In genomic region chr21:28421716-28422480, GRCh38 we compare ENCODE assay signal across 18 cellular contexts.
DNase-seq lines count a peak whose midpoint lies in the region; ATAC-seq, FAIRE-seq and TF ChIP-seq lines count a peak whose summit lies in the region.
"Had no signal": no experiment of that assay in that cellular context is flagged by ENCODE, and none has a peak within 500 bp of the region (broad histone marks: within the 10 kb centered on the region; RNA-seq: fewer than 3 reads in every experiment).

No MANE protein-coding gene starts in this region.

- no peaks in the 10 kb centered on the region for H3K4me1 ChIP-seq in lower lobe of right lung
- H3K4me1 ChIP-seq: SJSA1 had no signal

- no peak for TF ChIP-seq CTCF in cardiac fibroblast (IDR thresholded peaks at IDR 0.05; ENCODE audit: low read depth, low read length)
- no peak for TF ChIP-seq CTCF in lower lobe of right lung (IDR thresholded peaks at IDR 0.05)

- H3K9me3 ChIP-seq in lower lobe of right lung: no peaks in the 10 kb centered on the region
- H3K9me3 ChIP-seq: SJSA1 had no signal

- H3K36me3 ChIP-seq in lower lobe of right lung: no peaks in the 10 kb centered on the region
- H3K36me3 ChIP-seq: SJSA1 had no signal

- peak; percentile 61 for FAIRE-seq in urothelium cell line (lab: Jason Lieb, UNC)
- FAIRE-seq: frontal cortex, H54, K562 had no signal

- peak; percentile 84 for DNase-seq in GM04503 (ENCODE audit: low read depth)
- peak; percentile 84 to 96 for DNase-seq in cardiac fibroblast (ENCODE audit: low read depth in 2 of 2)
- DNase-seq in lower lobe of right lung: no peak
- DNase-seq in urothelium cell line (ENCODE audit: low spot score): no peak
- no peak for DNase-seq in activated CD4-positive, alpha-beta T cell treated with anti-CD3 and anti-CD28 coated beads, Interleukin-2, amount 50 U/mL, for 4 hours
- no peak for DNase-seq in NCI-H226
- DNase-seq in GM19238 (ENCODE audit: insufficient read length, low spot score): no peak
- DNase-seq: activated CD4-positive, alpha-beta memory T cell treated with anti-CD3 and anti-CD28 coated beads, Interleukin-2, amount 10 ng/mL, durations not matched to agents 7 days and 5 days; amygdala; COR-L47; dorsolateral prefrontal cortex; immature natural killer cell; NCI-H1417; nucleus accumbens had no signal

- peak overlapping the region; percentile 25 for H3K27ac ChIP-seq in lower lobe of right lung
- H3K27ac ChIP-seq: dorsolateral prefrontal cortex, SJSA1 had no signal

- H3K4me3 ChIP-seq in cardiac fibroblast (replicated peaks in 1 of 2; ENCODE audit: low read depth in 2 of 2, low read length in 2 of 2) (no peak overlapping the region), lower lobe of right lung (no peak overlapping the region)
- H3K4me3 ChIP-seq: dorsolateral prefrontal cortex, K562, SJSA1 had no signal

- ATAC-seq in lower lobe of right lung: peak in 1 of 2 donors; percentile 26
- ATAC-seq: K562 had no signal

- no peaks in the 10 kb centered on the region for H3K27me3 ChIP-seq in lower lobe of right lung (ENCODE audit: low read depth)
- H3K27me3 ChIP-seq: dorsolateral prefrontal cortex, SJSA1 had no signal

- intact Hi-C loops in lower lobe of right lung (cut with DNase I): no loop called here

Comparison
In these comparisons a context has a peak if more than half of its experiments do, and no peak if none do; other contexts are left out.
1. DNase-seq: peak in GM04503 (single experiment) and cardiac fibroblast (2 of 2); none in lower lobe of right lung (single experiment), urothelium cell line (single experiment), activated CD4-positive, alpha-beta T cell treated with anti-CD3 and anti-CD28 coated beads, Interleukin-2, amount 50 U/mL, for 4 hours (0 of 2), NCI-H226 (single experiment) and GM19238 (single experiment).